In genomic region chr20:13659288-13659687, GRCh38 we compare ENCODE assay signal across 9 cellular contexts.
DNase-seq lines count a peak whose midpoint lies in the region; ATAC-seq lines count a peak whose summit lies in the region.
"Had no signal": no experiment of that assay in that cellular context is flagged by ENCODE, and none has a peak within 500 bp of the region (broad histone marks: within the 10 kb centered on the region; RNA-seq: fewer than 3 reads in every experiment).

No MANE protein-coding gene starts in this region.

- no peaks in the 10 kb centered on the region for H3K36me3 Mint-ChIP-seq in effector memory CD8-positive, alpha-beta T cell (ENCODE audit: insufficient read depth)

- no peak overlapping the region for H3K27ac Mint-ChIP-seq in effector memory CD8-positive, alpha-beta T cell

- H3K4me3 Mint-ChIP-seq in effector memory CD8-positive, alpha-beta T cell: no peak overlapping the region

- peaks cover 29 to 36% of the 10 kb centered on the region in 2 donors for H3K27me3 Mint-ChIP-seq in effector memory CD8-positive, alpha-beta T cell

- no peaks in the 10 kb centered on the region for H3K4me1 Mint-ChIP-seq in effector memory CD8-positive, alpha-beta T cell (ENCODE audit: low read depth in 2 of 2)

- no peaks in the 10 kb centered on the region for H3K9me3 Mint-ChIP-seq in effector memory CD8-positive, alpha-beta T cell

- ATAC-seq in GM19023 (IDR thresholded peaks at IDR 0.05; ENCODE audit: unreplicated experiment) (peak; percentile 87), HG02571 (IDR thresholded peaks at IDR 0.05; ENCODE audit: unreplicated experiment) (peak; percentile 92), HG03432 (IDR thresholded peaks at IDR 0.05; ENCODE audit: unreplicated experiment) (peak; percentile 97)
- ATAC-seq in effector memory CD8-positive, alpha-beta T cell (replicated peaks): no peak

- DNase-seq in pons (ENCODE audit: low spot score) (peak; percentile 24), HCEC 1CT (no peak)
- no peak for DNase-seq in activated naive CD4-positive, alpha-beta T cell treated with anti-CD3 and anti-CD28 coated beads, Interleukin-2, amount 50 U/mL, for 16 hours
- no peak for DNase-seq in effector memory CD8-positive, alpha-beta T cell
- DNase-seq: brain microvascular endothelial cell, kidney had no signal
